8 cellular contexts compared by ENCODE assay signal in the genomic region with DNA sequence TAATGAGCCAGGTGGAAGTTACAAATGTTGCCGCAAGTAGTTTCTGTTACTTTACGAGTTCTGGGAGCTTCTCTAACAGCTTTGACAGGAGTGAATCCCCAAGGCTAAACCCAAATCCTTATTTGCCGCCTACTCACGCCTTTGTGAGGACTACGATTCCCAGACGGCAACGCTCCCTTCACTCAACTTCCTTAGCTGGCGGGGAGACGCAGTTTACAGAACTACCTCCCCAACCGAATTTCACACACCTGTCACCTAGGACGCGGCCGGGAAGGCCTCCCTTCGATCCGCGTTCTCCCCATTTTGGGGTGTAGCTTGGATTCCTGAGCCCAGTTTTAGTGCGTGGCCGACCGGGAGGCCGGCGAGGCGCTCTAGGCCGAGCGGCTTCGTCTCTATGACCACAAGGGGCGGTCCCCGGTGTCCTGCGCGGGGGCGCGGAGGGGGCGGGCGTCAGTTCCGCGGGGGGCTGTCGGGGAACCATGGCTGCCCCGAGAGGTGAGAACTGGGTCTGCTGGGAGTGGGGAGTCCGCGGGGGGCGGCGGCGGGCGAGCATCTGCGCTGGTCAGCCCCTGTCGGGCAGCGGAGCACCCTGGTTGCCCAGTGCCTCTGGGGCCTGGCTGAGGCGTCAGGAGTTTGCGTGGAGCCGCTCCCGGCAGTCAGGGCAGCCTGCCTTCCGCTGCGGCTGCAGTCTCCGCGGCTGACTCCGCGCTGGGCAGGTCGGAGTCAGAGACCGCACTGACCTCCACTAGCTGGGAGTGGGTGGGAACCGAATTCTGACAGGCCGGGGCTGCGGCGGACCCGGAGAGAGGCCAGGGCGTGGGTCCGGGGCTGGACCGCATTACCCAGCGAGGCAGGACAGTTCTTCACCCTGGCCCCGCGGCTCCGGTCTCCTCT. TPM values are rescaled to one million over a fixed set of nuclear protein-coding genes. Genes with fewer than 3 reads are reported as not detected.
DNase-seq lines count a peak whose midpoint lies in the region; ATAC-seq and TF ChIP-seq lines count a peak whose summit lies in the region.

TSS of gene SLC35A1 (plus strand) at position 450 of the 894 bp plus-strand sequence. CDS start at position 480, 30 bp downstream.

- peak within 1 kb of the TSS; percentile 86 for H3K9ac ChIP-seq in OCI-LY1 (ENCODE audit: low read length)

- peak within 1 kb of the TSS; percentile 93 for H3K4me2 ChIP-seq in OCI-LY1 (ENCODE audit: low read length)

- H3K4me3 ChIP-seq in OCI-LY1 (ENCODE audit: low read depth, low read length, poor library complexity, severe bottlenecking) (peak within 1 kb of the TSS; percentile 79), mononuclear cell (ENCODE audit: low read length) (peak within 1 kb of the TSS; percentile 85)

- H3F3A ChIP-seq in OCI-LY1 (ENCODE audit: insufficient read depth, low read length) = no peaks in the 10 kb centered on the region

- H3K79me2 ChIP-seq in OCI-LY1 (ENCODE audit: insufficient read depth, low read length) = peaks cover 12% of the 10 kb centered on the region; the same call in 1 of the 2 replicates

- H2AFZ ChIP-seq in OCI-LY1 (ENCODE audit: low read length) = peak within 1 kb of the TSS; percentile 91; the same call in 1 of the 2 replicates

- TF ChIP-seq CTCF in OCI-LY1 (IDR thresholded peaks at IDR 0.05; ENCODE audit: low read length) = 0 out of 2 replicates have a peak, but pooled peaks have one; percentile 3

- H3K9me3 ChIP-seq in OCI-LY1 (ENCODE audit: low read length) (no peaks in the 10 kb centered on the region), mononuclear cell (ENCODE audit: low read depth, low read length) (no peaks in the 10 kb centered on the region)

- no peaks in the 10 kb centered on the region for H3K9me2 ChIP-seq in OCI-LY1 (ENCODE audit: low read depth, low read length)

- peaks cover 24% of the 10 kb centered on the region for H3K4me1 ChIP-seq in OCI-LY1 (ENCODE audit: insufficient read depth, low read length, severe bottlenecking)
- H3K4me1 ChIP-seq in mononuclear cell (ENCODE audit: insufficient read depth, low read length) = peaks cover 10% of the 10 kb centered on the region

- H3K27me3 ChIP-seq in OCI-LY1 (ENCODE audit: insufficient read depth, low read length) (no peaks in the 10 kb centered on the region), mononuclear cell (ENCODE audit: insufficient read depth, low read length) (peaks cover 2% of the 10 kb centered on the region)

- ATAC-seq in GM21526 (IDR thresholded peaks at IDR 0.05; ENCODE audit: low FRiP score, unreplicated experiment) = peak; percentile 83

- H3K27ac ChIP-seq in OCI-LY1 (ENCODE audit: low read depth, low read length, poor library complexity, severe bottlenecking) (peak within 1 kb of the TSS; percentile 50), epithelial cell of prostate (peak within 1 kb of the TSS; percentile 86)

- peak; percentile 74 for DNase-seq in DMS 273 treated with DMSO at 0.1 percent for 48 hours (lab: John Stamatoyannopoulos, UW)
- DNase-seq in HuH-7 (ENCODE audit: low spot score) = peak; percentile 83
- peak; percentile 79 for DNase-seq in activated T-cell treated with anti-CD3 and anti-CD28 coated beads for 24 hours (ENCODE audit: low read depth)
- no peak for DNase-seq in epithelial cell of prostate (ENCODE audit: low read depth, low spot score)
- DNase-seq in stimulated activated CD8-positive, alpha-beta memory T cell treated with anti-CD3 and anti-CD28 coated beads, Interleukin-2, amount 100 ng/mL, for 48 hours (ENCODE audit: low read depth in 2 of 2) = peak; percentile 73 to 78

- H4K20me1 ChIP-seq in OCI-LY1 (ENCODE audit: insufficient read depth, low read length) = no peaks in the 10 kb centered on the region

- H3K36me3 ChIP-seq in OCI-LY1 (ENCODE audit: insufficient read depth, low read length) = peaks cover 6% of the 10 kb centered on the region

RNA-seq across cellular contexts. Expression of gene SLC35A1, which starts in this region (rescaled TPM):
- total RNA-seq in mononuclear cell = 6.4 TPM
